In the genomic region with DNA sequence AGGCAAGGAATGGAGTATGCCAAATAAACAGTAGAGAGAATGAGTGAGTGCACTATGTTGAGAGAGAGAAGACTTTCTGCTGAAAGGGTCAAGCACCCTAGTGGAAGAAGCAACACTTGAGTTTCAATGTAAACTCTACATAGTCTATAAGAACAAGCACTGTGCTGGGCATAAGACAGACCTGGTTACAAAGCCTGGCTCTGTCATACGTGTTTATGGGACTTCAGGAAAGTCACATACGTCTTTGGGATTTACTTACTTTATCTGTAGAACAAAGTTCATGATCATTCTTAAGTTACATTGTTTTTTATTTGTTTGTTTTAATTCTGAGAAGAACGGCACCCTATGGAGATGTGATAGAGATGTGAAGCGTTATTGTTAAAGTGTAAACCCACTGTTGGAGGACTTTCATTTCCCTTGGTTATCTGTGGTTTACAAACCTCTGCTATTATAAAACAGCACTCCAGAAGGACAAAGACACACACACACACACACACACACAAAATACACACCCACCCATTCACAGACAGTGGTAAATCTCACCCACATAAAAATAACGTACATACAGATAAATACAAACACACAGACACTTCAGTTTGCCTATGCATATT, we compare ENCODE assay signal across 27 cellular contexts.
"Had no signal": no experiment of that assay in that cellular context is flagged by ENCODE, and none has a peak within 500 bp of the region (broad histone marks: within the 10 kb centered on the region; RNA-seq: fewer than 3 reads in every experiment).

No MANE protein-coding gene starts in this region.

- H3K4me1 ChIP-seq: stomach, suprapubic skin, testis, thyroid gland, tibial artery, tibial nerve, transverse colon, upper lobe of left lung, upper lobe of right lung, uterus, vagina had no signal

- FAIRE-seq: urothelium cell line had no signal

- H3K4me3 ChIP-seq: stomach, suprapubic skin, testis, thoracic aorta, thyroid gland, tibial artery, tibial nerve, transverse colon, upper lobe of left lung, upper lobe of right lung, uterus, vagina had no signal

- H3K27me3 ChIP-seq: stomach, suprapubic skin, testis, thyroid gland, tibial artery, tibial nerve, transverse colon, upper lobe of left lung, upper lobe of right lung, uterus, vagina had no signal

- DNase-seq: stimulated activated CD4-positive, alpha-beta T cell treated with anti-CD3 and anti-CD28 coated beads, Interleukin-2, amount 100 ng/mL, for 48 hours; stimulated activated CD4-positive, alpha-beta T cell treated with anti-CD3 and anti-CD28 coated beads, Interleukin-4, amount 100 ng/mL, for 1 hour; stimulated activated CD4-positive, alpha-beta T cell treated with anti-CD3 and anti-CD28 coated beads, Interleukin-4, amount 100 ng/mL, for 24 hours; stimulated activated CD4-positive, alpha-beta T cell treated with anti-CD3 and anti-CD28 coated beads, Interleukin-4, amount 100 ng/mL, for 4 hours; stimulated activated CD8-positive, alpha-beta memory T cell treated with anti-CD3 and anti-CD28 coated beads, Interleukin-4, amount 100 ng/mL, for 48 hours; stimulated activated naive B cell treated with anti-CD40 and anti-IgM and Interleukin-4, amounts not matched to agents 10 μg/mL and 1 μg/mL and 100 μg/mL, for 72 hours; stimulated activated naive CD4-positive, alpha-beta T cell; stimulated activated naive CD4-positive, alpha-beta T cell treated with Interleukin-2 at 50 U/mL for 16 hours; stimulated activated naive CD8-positive, alpha-beta T cell treated with anti-CD3 and anti-CD28 coated beads, Interleukin-15, amount 100 ng/mL, for 72 hours; stimulated activated naive CD8-positive, alpha-beta T cell treated with anti-CD3 and anti-CD28 coated beads, Interleukin-15, Interleukin-2, amounts not matched to agents 100 U/mL and 50 U/mL, for 24 hours; stomach; substantia nigra; testis; thyroid gland; tibial artery; transverse colon; trophoblast cell; upper lobe of left lung; upper lobe of right lung; uterus had no signal

- H3K36me3 ChIP-seq: suprapubic skin, thoracic aorta, thyroid gland, tibial artery, transverse colon, upper lobe of left lung, upper lobe of right lung, uterus, vagina had no signal

- H3K9me3 ChIP-seq: stomach, suprapubic skin, testis, thoracic aorta, thyroid gland, tibial artery, transverse colon, upper lobe of left lung, upper lobe of right lung, uterus, vagina had no signal

- ATAC-seq: stimulated activated effector memory CD8-positive, alpha-beta T cell treated with anti-CD3 and anti-CD28 coated beads, Interleukin-12 subunit alpha, Interleukin-12 subunit beta, amount 100 ng/mL, for 72 hours; stimulated activated memory B cell treated with anti-CD40 and anti-IgM and Interleukin-4, amounts not matched to agents 10 μg/mL and 1 μg/mL and 100 μg/mL, for 72 hours; stimulated activated naive B cell treated with anti-CD40 and anti-IgM and Interleukin-4, amounts not matched to agents 10 μg/mL and 1 μg/mL and 100 μg/mL, for 72 hours; stimulated activated naive CD8-positive, alpha-beta T cell treated with anti-CD3 and anti-CD28 coated beads, Interleukin-15, amount 100 ng/mL, for 72 hours; stimulated activated naive CD8-positive, alpha-beta T cell treated with anti-CD3 and anti-CD28 coated beads, Interleukin-15, Interleukin-2, amounts not matched to agents 100 U/mL and 50 U/mL, for 24 hours; upper lobe of right lung had no signal

- H3K27ac ChIP-seq: stomach, suprapubic skin, testis, thoracic aorta, thyroid gland, tibial artery, tibial nerve, transverse colon, upper lobe of left lung, upper lobe of right lung, uterus, vagina had no signal
